In the genomic region with DNA sequence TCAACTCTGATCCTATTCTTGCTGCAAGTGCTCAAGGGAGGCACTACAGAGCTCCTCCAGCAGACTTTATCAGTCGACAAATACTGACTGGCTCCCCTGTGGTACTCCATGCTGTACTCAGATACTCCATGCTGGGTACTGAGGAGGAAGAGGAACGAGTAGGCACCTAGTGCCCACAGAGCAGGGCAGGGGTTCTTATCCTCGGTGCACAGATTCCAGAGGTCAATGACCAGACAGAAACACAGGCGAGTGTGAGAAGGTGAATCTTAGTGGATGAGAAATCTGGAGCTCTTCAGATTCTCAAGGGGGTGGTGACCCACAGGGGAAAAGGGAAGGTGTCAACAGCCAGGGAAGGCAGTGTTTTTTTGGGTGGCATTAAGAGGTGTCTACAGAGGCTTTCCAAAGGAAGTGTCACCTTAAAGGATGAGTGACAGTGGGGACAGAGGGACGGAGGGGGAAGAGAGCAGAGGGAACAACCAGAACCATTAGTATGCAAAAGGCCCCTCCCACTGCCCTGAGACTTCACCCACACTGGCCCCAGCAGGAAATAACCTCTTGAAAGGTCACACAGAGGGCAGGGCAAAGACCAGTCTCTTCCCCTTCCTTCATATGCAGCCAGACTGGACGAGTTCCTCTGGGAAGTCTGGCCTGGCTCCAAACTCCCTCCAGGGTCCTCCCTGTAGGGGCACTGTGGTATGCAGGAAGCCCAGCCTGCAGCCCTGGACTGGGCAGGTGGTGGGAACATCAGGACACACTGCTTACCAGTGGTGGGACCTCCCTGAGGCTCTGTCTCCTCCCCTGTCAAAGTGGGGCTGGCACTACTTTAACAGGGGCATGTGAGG, we compare ENCODE assay signal across 8 cellular contexts. TPM values are rescaled to one million over a fixed set of nuclear protein-coding genes. Genes with fewer than 3 reads are reported as not detected.
DNase-seq lines count a peak whose midpoint lies in the region; ATAC-seq and TF ChIP-seq lines count a peak whose summit lies in the region.

No MANE protein-coding gene starts in this region.

- TF ChIP-seq EP300 in gastroesophageal sphincter (IDR thresholded peaks at IDR 0.05): no peak

- H3K4me3 ChIP-seq in Peyer's patch (no peak overlapping the region), gastroesophageal sphincter (no peak overlapping the region), BE2C (ENCODE audit: low read depth, low read length) (no peak overlapping the region)

- no peak for TF ChIP-seq CTCF in C4-2B (conservative IDR thresholded peaks at IDR 0.05)
- TF ChIP-seq CTCF in Peyer's patch (IDR thresholded peaks at IDR 0.05): no peak
- TF ChIP-seq CTCF in gastroesophageal sphincter (IDR thresholded peaks at IDR 0.05): no peak
- no peak for TF ChIP-seq CTCF in BE2C (IDR thresholded peaks at IDR 0.05; ENCODE audit: low read depth, low read length)

- H3K36me3 ChIP-seq in Peyer's patch (no peaks in the 10 kb centered on the region), gastroesophageal sphincter (peaks cover 0 to 7% of the 10 kb centered on the region in 2 donors), BE2C (no peaks in the 10 kb centered on the region)

- H3K27me3 ChIP-seq in Peyer's patch (no peaks in the 10 kb centered on the region), gastroesophageal sphincter (no peaks in the 10 kb centered on the region), BE2C (no peaks in the 10 kb centered on the region)

- H3K27me3 Mint-ChIP-seq in stimulated activated memory B cell treated with anti-CD40 and anti-IgM and Interleukin-4, amounts not matched to agents 10 μg/mL and 1 μg/mL and 100 μg/mL, for 72 hours: no peaks in the 10 kb centered on the region

- H3K4me1 ChIP-seq in Peyer's patch: peaks cover 30 to 90% (median 43%) of the 10 kb centered on the region in 4 donors
- H3K4me1 ChIP-seq in gastroesophageal sphincter: peaks cover 3 to 93% (median 51%) of the 10 kb centered on the region in 3 donors
- H3K4me1 ChIP-seq in BE2C: peaks cover 25% of the 10 kb centered on the region

- no peaks in the 10 kb centered on the region for H3K9me3 Mint-ChIP-seq in stimulated activated memory B cell treated with anti-CD40 and anti-IgM and Interleukin-4, amounts not matched to agents 10 μg/mL and 1 μg/mL and 100 μg/mL, for 72 hours

- peak overlapping the region; percentile 86 for H3K27ac Mint-ChIP-seq in stimulated activated memory B cell treated with anti-CD40 and anti-IgM and Interleukin-4, amounts not matched to agents 10 μg/mL and 1 μg/mL and 100 μg/mL, for 72 hours

- WGBS in gastroesophageal sphincter (ENCODE audit: low coverage in 1 of 2), 2 donors: 13 to 72% methylated on average over 1 to 2 of the region's 6 CpGs

- TF ChIP-seq POLR2A in Peyer's patch (IDR thresholded peaks at IDR 0.05): no peak
- no peak for TF ChIP-seq POLR2A in gastroesophageal sphincter (IDR thresholded peaks at IDR 0.05)

- peaks cover 97% of the 10 kb centered on the region for H3K4me1 Mint-ChIP-seq in stimulated activated memory B cell treated with anti-CD40 and anti-IgM and Interleukin-4, amounts not matched to agents 10 μg/mL and 1 μg/mL and 100 μg/mL, for 72 hours

- H3K4me3 Mint-ChIP-seq in stimulated activated memory B cell treated with anti-CD40 and anti-IgM and Interleukin-4, amounts not matched to agents 10 μg/mL and 1 μg/mL and 100 μg/mL, for 72 hours: peak overlapping the region; percentile 51

- H3K27ac ChIP-seq in C4-2B (peak overlapping the region; percentile 57), Peyer's patch (peak overlapping the region; percentile 55 to 90 (median 84)), gastroesophageal sphincter (peak overlapping the region in 3 of 4 donors; percentile 7 to 38 (median 21))

- H3K36me3 Mint-ChIP-seq in stimulated activated memory B cell treated with anti-CD40 and anti-IgM and Interleukin-4, amounts not matched to agents 10 μg/mL and 1 μg/mL and 100 μg/mL, for 72 hours: peaks cover 47% of the 10 kb centered on the region

- H3K9me3 ChIP-seq in Peyer's patch (no peaks in the 10 kb centered on the region), gastroesophageal sphincter (no peaks in the 10 kb centered on the region), BE2C (no peaks in the 10 kb centered on the region)

- DNase-seq in Peyer's patch (peak; percentile 52 to 79 (median 69)), BE2C (no peak), inferior parietal cortex (ENCODE audit: extremely low spot score) (no peak), cerebellar cortex (ENCODE audit: low spot score) (no peak)

- ATAC-seq in GM19463 (IDR thresholded peaks at IDR 0.05; ENCODE audit: unreplicated experiment): peak; percentile 53
- peak; percentile 25 for ATAC-seq in gastroesophageal sphincter
- ATAC-seq in stimulated activated memory B cell treated with anti-CD40 and anti-IgM and Interleukin-4, amounts not matched to agents 10 μg/mL and 1 μg/mL and 100 μg/mL, for 72 hours: peak; percentile 61

RNA-seq across cellular contexts. Expression of a gene that starts 27.5 kb away (rescaled TPM):
- total RNA-seq in Peyer's patch (10 to 100 TPM; 41.7 to 90.0 (median 59.2) TPM), gastroesophageal sphincter (10 to 100 TPM; 14.3 to 52.2 (median 42.0) TPM)
- polyA plus RNA-seq in BE2C (2012; ENCODE audit: insufficient read depth, insufficient read length, low read depth): 80.9 TPM

RNA-seq across cellular contexts. Expression of a gene that starts 30.4 kb away (rescaled TPM):
- 100 to 1,000 TPM; 111 to 304 (median 229) TPM for total RNA-seq in Peyer's patch
- total RNA-seq in gastroesophageal sphincter: 10 to 100 TPM; 12.3 to 23.2 (median 20.4) TPM
- polyA plus RNA-seq in BE2C (2012; ENCODE audit: insufficient read depth, insufficient read length, low read depth): 16.3 TPM

Comparison
In these comparisons a context has a peak if more than half of its experiments do, and no peak if none do; other contexts are left out.
1. H3K27ac ChIP-seq: peak in every context shown above with its lines; median percentile 84 in Peyer's patch; 57 in C4-2B; 21 in gastroesophageal sphincter.
2. DNase-seq: peak in Peyer's patch (3 of 3); none in BE2C (single experiment), inferior parietal cortex (single experiment) and cerebellar cortex (single experiment).
3. RNA of a gene that starts 30.4 kb away (total RNA-seq): 111 to 304 TPM in Peyer's patch; 12.3 to 23.2 TPM in gastroesophageal sphincter; every median in the first group is over 4 times any median in the second.
4. Peak in every context shown above with its lines, with median percentiles within 50 percentile points of each other: ATAC-seq.